Comparison of ENCODE assay signal across 12 cellular contexts in the genomic region with DNA sequence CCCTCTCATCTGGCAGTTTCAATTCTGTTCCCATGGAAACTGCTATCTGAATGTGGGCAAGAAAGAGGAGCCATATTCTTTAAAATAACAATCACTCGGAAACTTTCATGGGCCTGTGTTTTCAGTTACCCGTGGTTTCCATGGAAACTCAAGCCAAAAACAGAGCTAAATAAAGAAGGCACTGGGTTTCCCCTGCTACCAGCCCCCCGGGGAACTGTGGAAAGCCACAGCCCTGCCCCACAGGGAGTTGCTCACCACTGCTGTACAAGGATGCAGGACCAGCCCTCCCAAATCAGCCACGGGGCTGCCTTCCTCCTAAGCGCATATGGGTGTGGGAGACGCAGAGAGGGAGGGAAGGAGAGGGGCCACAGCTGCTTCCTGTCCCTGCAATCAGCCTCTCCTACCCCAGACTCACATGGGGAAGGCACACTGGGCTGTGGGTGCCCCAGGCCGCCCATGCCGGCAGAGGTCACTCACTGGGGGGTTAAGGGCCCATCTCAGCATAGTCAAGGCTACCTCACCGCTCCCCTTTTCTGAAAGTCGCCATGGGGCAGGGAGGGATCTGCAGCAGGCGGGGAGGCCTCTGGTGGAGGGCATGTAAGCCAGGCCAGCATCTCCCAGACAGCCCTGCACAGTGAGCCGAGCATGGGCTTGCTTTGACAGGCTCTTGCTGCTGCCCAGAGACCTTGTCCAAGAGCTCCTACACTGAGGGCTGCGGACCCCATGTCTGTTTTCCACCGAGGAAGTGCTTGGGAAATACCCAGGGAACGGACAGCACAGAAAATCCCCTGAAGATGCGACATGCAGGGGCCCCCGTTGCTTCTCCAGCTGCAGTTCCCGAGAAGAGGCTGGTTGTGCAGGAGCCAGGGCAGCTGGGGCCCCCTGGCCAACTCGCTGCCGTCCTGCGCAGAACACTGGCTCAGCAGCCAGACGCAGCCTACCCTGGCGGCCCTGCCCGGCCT.
DNase-seq lines count a peak whose midpoint lies in the region; ATAC-seq and TF ChIP-seq lines count a peak whose summit lies in the region.
"Had no signal": no experiment of that assay in that cellular context is flagged by ENCODE, and none has a peak within 500 bp of the region (broad histone marks: within the 10 kb centered on the region; RNA-seq: fewer than 3 reads in every experiment).

No MANE protein-coding gene starts in this region.

- no peaks in the 10 kb centered on the region for H3K9me3 ChIP-seq in PC-9 (ENCODE audit: insufficient read depth, low read depth)

- no peaks in the 10 kb centered on the region for H3F3A ChIP-seq in PC-9 (ENCODE audit: insufficient read depth, low read depth)

- no peak overlapping the region for H3K4me2 ChIP-seq in PC-9

- H3K4me3 ChIP-seq in PC-9, result no peak overlapping the region

- no peaks in the 10 kb centered on the region for H3K79me2 ChIP-seq in PC-9 (ENCODE audit: low read depth)

- peaks cover 27% of the 10 kb centered on the region for H3K9me3 Mint-ChIP-seq in osteocyte (ENCODE audit: unreplicated experiment)
- H3K9me3 Mint-ChIP-seq: activated CD4-positive, alpha-beta T cell treated with anti-CD3 and anti-CD28 coated beads, Interleukin-2, amount 10 ng/mL, durations not matched to agents 7 days and 5 days; dendritic cell treated with granulocyte-macrophage colony-stimulating factor and Interleukin-4, amounts not matched to agents 40 ng/mL and 50 ng/mL, for 4 days had no signal

- H3K27ac Mint-ChIP-seq in osteocyte (ENCODE audit: unreplicated experiment), result no peak overlapping the region
- H3K27ac Mint-ChIP-seq: activated CD4-positive, alpha-beta T cell treated with anti-CD3 and anti-CD28 coated beads, Interleukin-2, amount 10 ng/mL, durations not matched to agents 7 days and 5 days; dendritic cell treated with granulocyte-macrophage colony-stimulating factor and Interleukin-4, amounts not matched to agents 40 ng/mL and 50 ng/mL, for 4 days had no signal

- CTCF ChIA-PET in PC-9 (lab: Charles Lee), result no interaction called here

- no peaks in the 10 kb centered on the region for H4K20me1 ChIP-seq in PC-9 (ENCODE audit: insufficient read depth)

- H3K27me3 ChIP-seq in PC-9 (ENCODE audit: insufficient read depth, low read depth), result peaks cover 59% of the 10 kb centered on the region

- H3K36me3 ChIP-seq in PC-9 (ENCODE audit: low read depth), result no peaks in the 10 kb centered on the region

- no peaks in the 10 kb centered on the region for H3K27me3 Mint-ChIP-seq in osteocyte (ENCODE audit: unreplicated experiment)
- H3K27me3 Mint-ChIP-seq: activated CD4-positive, alpha-beta T cell treated with anti-CD3 and anti-CD28 coated beads, Interleukin-2, amount 10 ng/mL, durations not matched to agents 7 days and 5 days had no signal

- no peaks in the 10 kb centered on the region for H3K4me1 ChIP-seq in PC-9 (replicated peaks; ENCODE audit: insufficient read depth)

- H2AFZ ChIP-seq in PC-9, result no peak overlapping the region

- H3K4me3 Mint-ChIP-seq in osteocyte (ENCODE audit: unreplicated experiment), result no peak overlapping the region
- H3K4me3 Mint-ChIP-seq: activated CD4-positive, alpha-beta T cell treated with anti-CD3 and anti-CD28 coated beads, Interleukin-2, amount 10 ng/mL, durations not matched to agents 7 days and 5 days; dendritic cell treated with granulocyte-macrophage colony-stimulating factor and Interleukin-4, amounts not matched to agents 40 ng/mL and 50 ng/mL, for 4 days had no signal

- POLR2A ChIA-PET in PC-9 (lab: Charles Lee; ENCODE audit: unreplicated experiment), result no interaction called here

- H3K36me3 Mint-ChIP-seq in osteocyte (ENCODE audit: unreplicated experiment), result no peaks in the 10 kb centered on the region

- H3K9me2 ChIP-seq in PC-9 (ENCODE audit: insufficient read depth), result no peaks in the 10 kb centered on the region

- BruUV-seq in PC-9 (replicated peaks; lab: Mats Ljungman, UMichigan), result no TSS peak

- peaks cover 2% of the 10 kb centered on the region for H3K4me1 Mint-ChIP-seq in osteocyte (ENCODE audit: unreplicated experiment)

- no peak for TF ChIP-seq CTCF in osteocyte (IDR thresholded peaks at IDR 0.05)
- no peak for TF ChIP-seq CTCF in PC-9 (conservative IDR thresholded peaks at IDR 0.05)

- H3K27ac ChIP-seq in PC-9, result no peak overlapping the region

- intact Hi-C loops in head of caudate nucleus (cut with DNase I) (no loop called here), PC-9 (cut with micrococcal nuclease; ENCODE audit: unreplicated experiment) (no loop called here)

- DNase-seq in CD1c-positive myeloid dendritic cell (ENCODE audit: extremely low spot score) (peak; percentile 30), head of caudate nucleus (peak in 25 of 42 donors; percentile 9 to 62 (median 35)), osteocyte (ENCODE audit: extremely low spot score, unreplicated experiment) (no peak), NK-92 (lab: John Stamatoyannopoulos, UW; ENCODE audit: unreplicated experiment) (no peak), PC-9 (no peak)
- DNase-seq in activated CD4-positive, alpha-beta T cell treated with anti-CD3 and anti-CD28 coated beads for 4 hours, result no peak
- DNase-seq: activated CD4-positive, alpha-beta T cell treated with anti-CD3 and anti-CD28 coated beads, Interleukin-2, amount 10 ng/mL, durations not matched to agents 7 days and 5 days; left cardiac atrium; NCI-H524 had no signal

- peak; percentile 61 for ATAC-seq in GM21381 (IDR thresholded peaks at IDR 0.05; ENCODE audit: unreplicated experiment)
- peak; percentile 59 for ATAC-seq in HG03520 (IDR thresholded peaks at IDR 0.05; ENCODE audit: unreplicated experiment)

Comparison
In these comparisons a context has a peak if more than half of its experiments do, and no peak if none do; other contexts are left out.
1. DNase-seq: peak in CD1c-positive myeloid dendritic cell (single experiment) and head of caudate nucleus (25 of 42); none in osteocyte (single experiment), NK-92 (single experiment), PC-9 (0 of 2) and activated CD4-positive, alpha-beta T cell treated with anti-CD3 and anti-CD28 coated beads for 4 hours (0 of 2).